ENCODE assay signal across 1 cellular context in the genomic region with DNA sequence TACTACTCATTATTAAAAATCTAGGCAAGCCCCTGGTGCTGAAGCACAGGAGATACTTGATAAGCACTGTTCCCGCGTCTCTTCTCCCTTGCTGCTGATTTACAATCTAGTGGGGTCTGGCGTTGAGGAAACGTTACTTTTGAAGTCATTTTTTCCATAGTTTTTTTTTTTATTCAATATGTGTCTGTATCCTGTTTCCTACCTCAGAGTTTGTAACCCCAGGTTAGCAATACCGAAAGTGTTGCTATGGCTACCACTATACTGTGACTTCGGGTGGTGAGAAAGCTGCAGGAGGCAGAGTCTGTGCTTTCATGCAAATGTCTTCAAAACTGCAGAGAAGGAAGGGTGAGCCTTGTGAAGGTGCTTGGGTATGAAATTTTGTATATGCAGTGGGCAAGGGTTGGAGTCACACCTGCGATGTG.
TF ChIP-seq lines count a peak whose summit lies in the region.

No MANE protein-coding gene starts in this region.

TF ChIP-seq in GM23338, 12 proteins besides CTCF, POLR2A, EP300 and RAD21 (continued from another document):
- TF ChIP-seq, protein P1, sequence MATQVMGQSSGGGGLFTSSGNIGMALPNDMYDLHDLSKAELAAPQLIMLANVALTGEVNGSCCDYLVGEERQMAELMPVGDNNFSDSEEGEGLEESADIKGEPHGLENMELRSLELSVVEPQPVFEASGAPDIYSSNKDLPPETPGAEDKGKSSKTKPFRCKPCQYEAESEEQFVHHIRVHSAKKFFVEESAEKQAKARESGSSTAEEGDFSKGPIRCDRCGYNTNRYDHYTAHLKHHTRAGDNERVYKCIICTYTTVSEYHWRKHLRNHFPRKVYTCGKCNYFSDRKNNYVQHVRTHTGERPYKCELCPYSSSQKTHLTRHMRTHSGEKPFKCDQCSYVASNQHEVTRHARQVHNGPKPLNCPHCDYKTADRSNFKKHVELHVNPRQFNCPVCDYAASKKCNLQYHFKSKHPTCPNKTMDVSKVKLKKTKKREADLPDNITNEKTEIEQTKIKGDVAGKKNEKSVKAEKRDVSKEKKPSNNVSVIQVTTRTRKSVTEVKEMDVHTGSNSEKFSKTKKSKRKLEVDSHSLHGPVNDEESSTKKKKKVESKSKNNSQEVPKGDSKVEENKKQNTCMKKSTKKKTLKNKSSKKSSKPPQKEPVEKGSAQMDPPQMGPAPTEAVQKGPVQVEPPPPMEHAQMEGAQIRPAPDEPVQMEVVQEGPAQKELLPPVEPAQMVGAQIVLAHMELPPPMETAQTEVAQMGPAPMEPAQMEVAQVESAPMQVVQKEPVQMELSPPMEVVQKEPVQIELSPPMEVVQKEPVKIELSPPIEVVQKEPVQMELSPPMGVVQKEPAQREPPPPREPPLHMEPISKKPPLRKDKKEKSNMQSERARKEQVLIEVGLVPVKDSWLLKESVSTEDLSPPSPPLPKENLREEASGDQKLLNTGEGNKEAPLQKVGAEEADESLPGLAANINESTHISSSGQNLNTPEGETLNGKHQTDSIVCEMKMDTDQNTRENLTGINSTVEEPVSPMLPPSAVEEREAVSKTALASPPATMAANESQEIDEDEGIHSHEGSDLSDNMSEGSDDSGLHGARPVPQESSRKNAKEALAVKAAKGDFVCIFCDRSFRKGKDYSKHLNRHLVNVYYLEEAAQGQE (IDR thresholded peaks at IDR 0.05; ENCODE audit: unreplicated experiment), result no peak
- no peak for TF ChIP-seq POLR2AphosphoS5 (IDR thresholded peaks at IDR 0.05; ENCODE audit: low read depth)
- TF ChIP-seq ZNF114 (CRISPR knock-in tag; IDR thresholded peaks at IDR 0.05), result no peak
- no peak for TF ChIP-seq JUNB (IDR thresholded peaks at IDR 0.05; ENCODE audit: unreplicated experiment)
- TF ChIP-seq EZH2phosphoT487 (IDR thresholded peaks at IDR 0.05; ENCODE audit: unreplicated experiment), result no peak
- no peak for TF ChIP-seq NANOG (IDR thresholded peaks at IDR 0.05; ENCODE audit: borderline replicate concordance)
TF ChIP-seq in GM23338: peak in this region for 0.
